Comparison of ENCODE assay signal across 21 cellular contexts in genomic region chr7:6479067-6479466, GRCh38. TPM values are rescaled to one million over a fixed set of nuclear protein-coding genes. Genes with fewer than 3 reads are reported as not detected.
A peak's percentile ranks its signal among the peaks of the same experiment; 100 is the strongest.
DNase-seq lines count a peak whose midpoint lies in the region; ATAC-seq, FAIRE-seq and TF ChIP-seq lines count a peak whose summit lies in the region.
"Had no signal": no experiment of that assay in that cellular context is flagged by ENCODE, and none has a peak within 500 bp of the region (broad histone marks: within the 10 kb centered on the region; RNA-seq: fewer than 3 reads in every experiment).

No MANE protein-coding gene starts in this region.

- H3K4me1 ChIP-seq in GM23248 (ENCODE audit: insufficient read depth) (peaks cover 51% of the 10 kb centered on the region), pancreas (peaks cover 8 to 34% (median 13%) of the 10 kb centered on the region in 3 donors)

- 0 out of 2 replicates have a peak overlapping the region, but pooled peaks have one; percentile 90 for H3K4me3 ChIP-seq in GM23248
- H3K4me3 ChIP-seq in pancreas: no peak overlapping the region
- H3K4me3 ChIP-seq: dorsolateral prefrontal cortex, esophagus muscularis mucosa, SJCRH30, vagina had no signal

- in situ Hi-C loops in GM23248 (cut with MboI): no loop called here

- H3K27me3 ChIP-seq in GM23248 (replicated peaks; ENCODE audit: insufficient read depth): no peaks in the 10 kb centered on the region
- H3K27me3 ChIP-seq in pancreas: no peaks in the 10 kb centered on the region
- H3K27me3 ChIP-seq: dorsolateral prefrontal cortex, esophagus muscularis mucosa, SJCRH30, vagina had no signal

- peak overlapping the region; percentile 90 for H3K27ac Mint-ChIP-seq in activated T-cell treated with anti-CD3 and anti-CD28 coated beads, Interleukin-2, amount 50 U/mL, for 24 hours
- peak overlapping the region; percentile 74 for H3K27ac Mint-ChIP-seq in activated T-helper 1 cell treated with anti-CD3 and anti-CD28 coated beads, Interleukin-12 subunit alpha, Interleukin-12 subunit beta, Interleukin-2, Interleukin-4 antibody, amounts not matched to agents 30 ng/mL and 10 ng/mL and 1 ng/mL, durations not matched to agents 14 hours and 24 hours and 36 hours

- H3K27ac ChIP-seq in GM23248 (peak overlapping the region; percentile 98), pancreas (no peak overlapping the region)
- H3K27ac ChIP-seq: dorsolateral prefrontal cortex, esophagus muscularis mucosa, SJCRH30, vagina had no signal

- DNase-seq in activated T-cell treated with anti-CD3 and anti-CD28 coated beads, Interleukin-2, amount 50 U/mL, for 24 hours: peak; percentile 49
- no peak for DNase-seq in activated T-cell treated with anti-CD3 and anti-CD28 coated beads, Interleukin-2, amount 50 U/mL, for 1 hour
- DNase-seq in GM23248 (no peak), posterior vena cava (ENCODE audit: low spot score) (peak; percentile 51), cerebellar nuclear complex (lab: John Stamatoyannopoulos, UW) (no peak), putamen (ENCODE audit: low spot score) (no peak), pancreas (no peak)
- DNase-seq in activated T-helper 1 cell treated with anti-CD3 and anti-CD28 coated beads, Interleukin-12 subunit alpha, Interleukin-12 subunit beta, Interleukin-2, Interleukin-4 antibody, amounts not matched to agents 30 ng/mL and 10 ng/mL and 1 ng/mL, durations not matched to agents 14 hours and 24 hours and 36 hours (ENCODE audit: low spot score): no peak
- DNase-seq: activated CD4-positive, alpha-beta T cell treated with anti-CD3 and anti-CD28 coated beads, Interleukin-2, amount 50 U/mL, for 1 hour; dorsolateral prefrontal cortex; H9; MM.1S; naive B cell; NCI-H2081; NCI-H524; psoas muscle; SJCRH30; stimulated activated CD4-positive, alpha-beta T cell treated with anti-CD3 and anti-CD28 coated beads, Interleukin-12 subunit alpha, Interleukin-12 subunit beta, amount 100 ng/mL, for 4 hours; T-helper 9 cell had no signal

- whole genome bisulfite sequencing in GM23248 (ENCODE audit: low coverage in 1 of 2, low lambda C conversion rate in 2 of 2, missing lambda C conversion rate in 2 of 2), 2 experiments: 65% methylated on average over 8 of the region's 8 CpGs
- 55 to 67% methylated on average over 8 of the region's 8 CpGs for WGBS in pancreas, 2 donors

- peaks cover 60% of the 10 kb centered on the region; the same call in 1 of the 2 replicates for H4K20me1 ChIP-seq in GM23248 (ENCODE audit: insufficient read depth)

- H3K79me2 ChIP-seq in GM23248 (ENCODE audit: insufficient read depth): peaks cover 98% of the 10 kb centered on the region

- H3K9me3 Mint-ChIP-seq in activated T-cell treated with anti-CD3 and anti-CD28 coated beads, Interleukin-2, amount 50 U/mL, for 24 hours: no peaks in the 10 kb centered on the region
- no peaks in the 10 kb centered on the region for H3K9me3 Mint-ChIP-seq in activated T-helper 1 cell treated with anti-CD3 and anti-CD28 coated beads, Interleukin-12 subunit alpha, Interleukin-12 subunit beta, Interleukin-2, Interleukin-4 antibody, amounts not matched to agents 30 ng/mL and 10 ng/mL and 1 ng/mL, durations not matched to agents 14 hours and 24 hours and 36 hours
- H3K9me3 Mint-ChIP-seq: H9, naive B cell had no signal

- no peaks in the 10 kb centered on the region for H3K27me3 Mint-ChIP-seq in activated T-cell treated with anti-CD3 and anti-CD28 coated beads, Interleukin-2, amount 50 U/mL, for 24 hours
- H3K27me3 Mint-ChIP-seq in activated T-helper 1 cell treated with anti-CD3 and anti-CD28 coated beads, Interleukin-12 subunit alpha, Interleukin-12 subunit beta, Interleukin-2, Interleukin-4 antibody, amounts not matched to agents 30 ng/mL and 10 ng/mL and 1 ng/mL, durations not matched to agents 14 hours and 24 hours and 36 hours (ENCODE audit: insufficient read depth): no peaks in the 10 kb centered on the region
- H3K27me3 Mint-ChIP-seq: naive B cell had no signal

- peaks cover 80% of the 10 kb centered on the region for H3K4me1 Mint-ChIP-seq in activated T-cell treated with anti-CD3 and anti-CD28 coated beads, Interleukin-2, amount 50 U/mL, for 24 hours (ENCODE audit: low read depth)
- H3K4me1 Mint-ChIP-seq in activated T-helper 1 cell treated with anti-CD3 and anti-CD28 coated beads, Interleukin-12 subunit alpha, Interleukin-12 subunit beta, Interleukin-2, Interleukin-4 antibody, amounts not matched to agents 30 ng/mL and 10 ng/mL and 1 ng/mL, durations not matched to agents 14 hours and 24 hours and 36 hours (ENCODE audit: low read depth): peaks cover 80% of the 10 kb centered on the region

- TF ChIP-seq CTCF in pancreas (IDR thresholded peaks at IDR 0.05): no peak

- no peak overlapping the region for H2AFZ ChIP-seq in GM23248

- peaks cover 25% of the 10 kb centered on the region for H3K36me3 ChIP-seq in GM23248 (ENCODE audit: low read depth)
- H3K36me3 ChIP-seq in pancreas: no peaks in the 10 kb centered on the region
- H3K36me3 ChIP-seq: vagina had no signal

- H3K4me3 Mint-ChIP-seq in activated T-cell treated with anti-CD3 and anti-CD28 coated beads, Interleukin-2, amount 50 U/mL, for 24 hours: peak overlapping the region; percentile 58
- H3K4me3 Mint-ChIP-seq in activated T-helper 1 cell treated with anti-CD3 and anti-CD28 coated beads, Interleukin-12 subunit alpha, Interleukin-12 subunit beta, Interleukin-2, Interleukin-4 antibody, amounts not matched to agents 30 ng/mL and 10 ng/mL and 1 ng/mL, durations not matched to agents 14 hours and 24 hours and 36 hours: peak overlapping the region; percentile 13
- H3K4me3 Mint-ChIP-seq: H9 had no signal

- FAIRE-seq in pancreas (lab: Jason Lieb, UNC): no peak

- H3K9me2 ChIP-seq in GM23248 (ENCODE audit: insufficient read depth): no peaks in the 10 kb centered on the region

- no peak for ATAC-seq in pancreas
- ATAC-seq: psoas muscle had no signal

- peaks cover 50% of the 10 kb centered on the region for H3F3A ChIP-seq in GM23248 (ENCODE audit: insufficient read depth)

- 0 out of 2 replicates have a peak overlapping the region, but pooled peaks have one; percentile 100 for H3K9ac ChIP-seq in GM23248

- intact Hi-C loops in activated T-helper 1 cell treated with anti-CD3 and anti-CD28 coated beads, Interleukin-12 subunit alpha, Interleukin-12 subunit beta, Interleukin-2, Interleukin-4 antibody, amounts not matched to agents 30 ng/mL and 10 ng/mL and 1 ng/mL, durations not matched to agents 14 hours and 24 hours and 36 hours (cut with micrococcal nuclease): no loop called here
- intact Hi-C loops in posterior vena cava (cut with DNase I) (no loop called here), pancreas (cut with DNase I) (no loop called here)

- peaks cover 82% of the 10 kb centered on the region for H3K36me3 Mint-ChIP-seq in activated T-cell treated with anti-CD3 and anti-CD28 coated beads, Interleukin-2, amount 50 U/mL, for 24 hours (ENCODE audit: low read depth)
- H3K36me3 Mint-ChIP-seq in activated T-helper 1 cell treated with anti-CD3 and anti-CD28 coated beads, Interleukin-12 subunit alpha, Interleukin-12 subunit beta, Interleukin-2, Interleukin-4 antibody, amounts not matched to agents 30 ng/mL and 10 ng/mL and 1 ng/mL, durations not matched to agents 14 hours and 24 hours and 36 hours (ENCODE audit: low read depth): peaks cover 21% of the 10 kb centered on the region
- H3K36me3 Mint-ChIP-seq: naive B cell had no signal

- peak overlapping the region; percentile 91 for H3K4me2 ChIP-seq in GM23248 (ENCODE audit: unreplicated experiment)

- H3K9me3 ChIP-seq in GM23248 (ENCODE audit: low read depth): no peaks in the 10 kb centered on the region
- no peaks in the 10 kb centered on the region for H3K9me3 ChIP-seq in pancreas
- H3K9me3 ChIP-seq: esophagus muscularis mucosa, psoas muscle, SJCRH30, vagina had no signal

RNA-seq across cellular contexts. Expression of gene KDELR2, which starts 4.9 kb away (rescaled TPM):
- total RNA-seq in GM23248 (2014; rRNA removed; shearing (Covaris generic)): 275 and 319 TPM in 2 replicates
- 686 and 702 TPM in 2 replicates for polyA plus RNA-seq in GM23248 (2016; fragmentation: Nextera tagmentation; extraction: Ambion mirVana)
- total RNA-seq in activated T-helper 1 cell treated with anti-CD3 and anti-CD28 coated beads, Interleukin-12 subunit alpha, Interleukin-12 subunit beta, Interleukin-2, Interleukin-4 antibody, amounts not matched to agents 30 ng/mL and 10 ng/mL and 1 ng/mL, durations not matched to agents 14 hours and 24 hours and 36 hours: 73.0 and 74.6 TPM in 2 replicates
- 100 to 1,000 TPM; 150 to 159 TPM for total RNA-seq in posterior vena cava
- 10 to 100 TPM; 54.2 to 97.0 (median 82.5) TPM for total RNA-seq in pancreas
- 10 to 100 TPM; 47.2 to 63.4 TPM for polyA plus RNA-seq in pancreas

RNA-seq across cellular contexts. Expression of gene DAGLB, which starts 31.3 kb away (rescaled TPM):
- 31.7 and 37.6 TPM in 2 replicates for total RNA-seq in GM23248 (2014; rRNA removed; shearing (Covaris generic))
- polyA plus RNA-seq in GM23248 (2016; fragmentation: Nextera tagmentation; extraction: Ambion mirVana) (24.8 and 26.7 TPM in 2 replicates), pancreas (10 to 100 TPM in 1 of 2 donors, 1 to 10 TPM in 1; 10.0 to 16.7 TPM)
- 20.3 and 22.8 TPM in 2 replicates for total RNA-seq in activated T-helper 1 cell treated with anti-CD3 and anti-CD28 coated beads, Interleukin-12 subunit alpha, Interleukin-12 subunit beta, Interleukin-2, Interleukin-4 antibody, amounts not matched to agents 30 ng/mL and 10 ng/mL and 1 ng/mL, durations not matched to agents 14 hours and 24 hours and 36 hours
- total RNA-seq in posterior vena cava (10 to 100 TPM; 10.7 to 14.6 TPM), pancreas (10 to 100 TPM in 3 of 6 donors, 1 to 10 TPM in 3; 7.8 to 15.3 (median 9.9) TPM)

Comparison
In these comparisons a context has a peak if more than half of its experiments do, and no peak if none do; other contexts are left out.
1. DNase-seq: peak in activated T-cell treated with anti-CD3 and anti-CD28 coated beads, Interleukin-2, amount 50 U/mL, for 24 hours (single experiment) and posterior vena cava (single experiment); none in activated T-cell treated with anti-CD3 and anti-CD28 coated beads, Interleukin-2, amount 50 U/mL, for 1 hour (single experiment), GM23248 (single experiment), activated T-helper 1 cell treated with anti-CD3 and anti-CD28 coated beads, Interleukin-12 subunit alpha, Interleukin-12 subunit beta, Interleukin-2, Interleukin-4 antibody, amounts not matched to agents 30 ng/mL and 10 ng/mL and 1 ng/mL, durations not matched to agents 14 hours and 24 hours and 36 hours (single experiment), cerebellar nuclear complex (0 of 2), putamen (single experiment) and pancreas (0 of 6).